Comparison of ENCODE assay signal across 1 cellular context in the genomic region with DNA sequence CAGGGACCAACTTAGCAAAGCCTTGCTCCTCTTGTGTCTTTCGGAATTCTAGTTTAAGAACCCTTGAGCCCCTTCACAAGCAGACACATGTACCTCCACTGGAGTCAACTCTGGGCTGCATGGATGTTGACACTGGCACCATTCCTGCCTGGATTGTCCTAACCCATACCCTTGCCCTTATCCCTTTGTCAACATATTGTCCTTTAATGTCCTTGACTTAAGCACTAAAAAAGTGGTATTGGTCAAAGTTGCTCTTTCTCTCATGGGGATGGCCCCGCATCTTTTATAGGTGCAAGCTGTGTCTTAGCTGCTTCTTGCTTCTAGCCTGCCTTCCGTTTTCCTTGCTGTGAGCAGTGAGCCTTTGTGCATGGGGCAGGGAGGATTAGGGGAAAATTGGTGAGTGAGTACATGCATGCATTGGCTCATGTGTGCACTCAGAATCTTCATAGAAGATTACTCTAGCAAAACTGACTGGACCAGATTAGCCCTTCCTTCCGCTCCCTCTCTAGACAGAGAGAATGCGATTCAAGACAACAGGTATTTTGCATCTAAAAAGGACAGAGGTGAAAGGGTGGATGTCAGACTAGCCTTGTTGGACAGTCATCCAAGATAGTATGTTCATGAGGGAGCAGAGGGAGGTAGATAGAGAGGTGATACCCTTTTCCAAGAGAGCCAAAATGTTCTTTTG.
TF ChIP-seq lines count a peak whose summit lies in the region.

No MANE protein-coding gene starts in this region.

TF ChIP-seq in IMR-90, 13 proteins besides CTCF, POLR2A, EP300 and RAD21:
- TF ChIP-seq FOS (IDR thresholded peaks at IDR 0.05; ENCODE audit: low read depth, low read length) (no peak), SMC3 (IDR thresholded peaks at IDR 0.05; ENCODE audit: low read depth, low read length) (no peak), NFE2L2 (IDR thresholded peaks at IDR 0.05; ENCODE audit: low read depth, low read length) (no peak), RFX5 (IDR thresholded peaks at IDR 0.05; ENCODE audit: low read depth, low read length) (no peak), CEBPB (IDR thresholded peaks at IDR 0.05; ENCODE audit: low read depth, low read length) (no peak), MXI1 (IDR thresholded peaks at IDR 0.05; ENCODE audit: borderline replicate concordance, low read depth, low read length) (no peak), MAFK (IDR thresholded peaks at IDR 0.05; ENCODE audit: low read depth, low read length) (no peak), CHD1 (IDR thresholded peaks at IDR 0.05; ENCODE audit: low read depth, low read length) (no peak), RCOR1 (IDR thresholded peaks at IDR 0.05; ENCODE audit: insufficient replicate concordance, low read length) (no peak), BHLHE40 (IDR thresholded peaks at IDR 0.05; ENCODE audit: low read depth, low read length) (no peak), USF2 (IDR thresholded peaks at IDR 0.05; ENCODE audit: low read depth, low read length) (no peak), ELK1 (IDR thresholded peaks at IDR 0.05; ENCODE audit: borderline replicate concordance, low read depth, low read length) (no peak), MAZ (IDR thresholded peaks at IDR 0.05; ENCODE audit: borderline replicate concordance, low read depth, low read length) (no peak)
